ENCODE assay signal across 8 cellular contexts in the genomic region with DNA sequence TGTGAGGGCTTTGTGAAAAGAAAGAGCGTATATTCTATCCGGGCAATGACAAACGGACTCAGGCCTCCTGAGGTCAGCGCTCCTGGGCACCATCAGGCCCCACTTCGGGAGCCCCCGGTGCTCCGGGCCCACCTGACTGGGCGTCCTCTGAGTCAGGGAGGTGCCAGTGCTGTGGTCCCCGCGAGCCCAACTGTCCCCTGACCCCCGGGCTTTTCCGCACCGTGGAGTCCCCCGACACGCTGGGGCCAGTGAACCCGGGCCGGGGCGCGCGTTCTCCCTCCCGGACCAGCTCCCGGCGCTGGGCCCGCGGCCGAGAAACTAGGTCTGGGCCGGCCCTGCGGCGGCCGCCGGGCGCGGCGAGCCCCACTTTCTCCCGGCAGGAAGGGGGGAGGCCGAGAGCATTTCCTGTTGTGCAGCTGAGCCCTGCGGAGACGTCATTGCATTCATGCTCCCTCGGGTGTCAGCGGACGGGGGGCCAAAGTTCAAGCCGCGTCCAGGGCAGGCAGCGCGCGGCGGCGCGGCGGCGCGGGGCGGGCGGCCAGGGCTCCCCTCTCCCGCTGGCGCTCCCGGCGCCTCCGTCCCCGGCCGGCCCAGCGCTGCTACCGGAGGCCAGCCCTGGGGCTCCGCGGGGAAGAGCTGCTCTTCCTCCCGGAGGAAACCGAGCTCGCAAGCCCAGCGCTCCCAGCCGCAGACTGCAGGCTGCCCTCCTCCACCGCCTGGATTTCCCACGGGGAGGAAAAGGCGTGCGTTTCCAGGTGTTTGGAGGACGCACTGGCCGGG. TPM values are rescaled to one million over a fixed set of nuclear protein-coding genes. Genes with fewer than 3 reads are reported as not detected.
DNase-seq lines count a peak whose midpoint lies in the region; ATAC-seq and TF ChIP-seq lines count a peak whose summit lies in the region.

No MANE protein-coding gene starts in this region.

- no peaks in the 10 kb centered on the region for H3K9me3 Mint-ChIP-seq in naive thymus-derived CD8-positive, alpha-beta T cell

- H3K27ac Mint-ChIP-seq in naive thymus-derived CD8-positive, alpha-beta T cell, result peak overlapping the region; percentile 91 to 100 (median 98)

- H3K36me3 ChIP-seq in OCI-LY3 (replicated peaks; ENCODE audit: low read depth, low read length), result peaks cover 5% of the 10 kb centered on the region
- H3K36me3 ChIP-seq in subcutaneous abdominal adipose tissue (ENCODE audit: control insufficient read depth in 5 of 5, insufficient read depth in 5 of 5, low read length in 5 of 5), result no peaks in the 10 kb centered on the region

- H4K20me1 ChIP-seq in OCI-LY3 (ENCODE audit: insufficient read depth, low read length), result peaks cover 40% of the 10 kb centered on the region

- peaks cover 51% of the 10 kb centered on the region for H3K79me2 ChIP-seq in OCI-LY3 (ENCODE audit: low read length)

- peaks cover 25 to 72% (median 55%) of the 10 kb centered on the region in 4 donors for H3K4me1 Mint-ChIP-seq in naive thymus-derived CD8-positive, alpha-beta T cell

- H3K9ac ChIP-seq in OCI-LY3 (ENCODE audit: low read length) (peak overlapping the region; percentile 71), subcutaneous abdominal adipose tissue (ENCODE audit: low read length in 5 of 5) (peak overlapping the region; percentile 83 to 96 (median 84))

- peak overlapping the region; percentile 85 for H3K4me2 ChIP-seq in OCI-LY3 (ENCODE audit: low read length)

- no peaks in the 10 kb centered on the region for H3K9me3 ChIP-seq in OCI-LY3 (ENCODE audit: insufficient read depth, low read length)
- H3K9me3 ChIP-seq in subcutaneous abdominal adipose tissue (ENCODE audit: control insufficient read depth in 5 of 5, low read length in 5 of 5), result no peaks in the 10 kb centered on the region

- no peaks in the 10 kb centered on the region for H3K27me3 ChIP-seq in OCI-LY3 (ENCODE audit: low read depth, low read length)
- no peaks in the 10 kb centered on the region for H3K27me3 ChIP-seq in subcutaneous abdominal adipose tissue (ENCODE audit: control insufficient read depth in 5 of 5, insufficient read depth in 4 of 5, low read length in 5 of 5)

- DNase-seq in A172 (ENCODE audit: low spot score) (peak; percentile 61), fibroblast of peridontal ligament (ENCODE audit: extremely low read depth) (peak; percentile 76)
- DNase-seq in activated effector memory CD4-positive, alpha-beta T cell treated with Interleukin-2 at 50 U/mL for 16 hours, result peak; percentile 70
- DNase-seq in naive thymus-derived CD8-positive, alpha-beta T cell, result peak; percentile 66 to 94 (median 84)

- no peak for TF ChIP-seq CTCF in OCI-LY3 (IDR thresholded peaks at IDR 0.05; ENCODE audit: low read depth, low read length)

- peak; percentile 87 for ATAC-seq in GM18517 (IDR thresholded peaks at IDR 0.05; ENCODE audit: unreplicated experiment)
- ATAC-seq in HG02970 (IDR thresholded peaks at IDR 0.05; ENCODE audit: low FRiP score, unreplicated experiment), result peak; percentile 87
- peak; percentile 74 to 83 for ATAC-seq in naive thymus-derived CD8-positive, alpha-beta T cell

- H3K27me3 Mint-ChIP-seq in naive thymus-derived CD8-positive, alpha-beta T cell, result no peaks in the 10 kb centered on the region

- POLR2A ChIA-PET in naive thymus-derived CD8-positive, alpha-beta T cell (lab: Charles Lee), result interaction anchor here (0.6 to 6.8 kb wide), 25 partner anchors 9 to 780 kb away, joined by 3 to 128 read pairs (median 4); partner anchors contain the start of genes HIVEP2, NMBR and VTA1

- peak overlapping the region; percentile 72 to 99 (median 96) for H3K4me3 Mint-ChIP-seq in naive thymus-derived CD8-positive, alpha-beta T cell

- H3K4me1 ChIP-seq in OCI-LY3 (ENCODE audit: low read length), result peaks cover 11% of the 10 kb centered on the region
- H3K4me1 ChIP-seq in subcutaneous abdominal adipose tissue (ENCODE audit: control insufficient read depth in 5 of 5, insufficient read depth in 5 of 5, low read length in 5 of 5), result peaks cover 0 to 37% (median 35%) of the 10 kb centered on the region in 5 donors

- no peak overlapping the region for H3K27ac ChIP-seq in OCI-LY3 (ENCODE audit: low read length)
- peak overlapping the region; percentile 96 for H3K27ac ChIP-seq in subcutaneous abdominal adipose tissue (ENCODE audit: low read depth, low read length)

- peak overlapping the region; percentile 97 for H3K4me3 ChIP-seq in OCI-LY3 (ENCODE audit: low read length)
- peak overlapping the region; percentile 72 to 89 (median 79) for H3K4me3 ChIP-seq in subcutaneous abdominal adipose tissue (ENCODE audit: low read depth in 1 of 5, low read length in 5 of 5)

- H2AFZ ChIP-seq in OCI-LY3 (ENCODE audit: low read depth, low read length), result no peak overlapping the region

- peaks cover 0 to 6% (median 4%) of the 10 kb centered on the region in 3 donors for H3K36me3 Mint-ChIP-seq in naive thymus-derived CD8-positive, alpha-beta T cell

RNA-seq across cellular contexts. Expression of gene HIVEP2, which starts 18.3 kb away (rescaled TPM):
- total RNA-seq in A172 (2014; rRNA removed; shearing (Covaris generic)), result 3.4 and 5.6 TPM in 2 replicates
- 10 to 100 TPM; 84.8 to 99.2 TPM for total RNA-seq in naive thymus-derived CD8-positive, alpha-beta T cell
- 10 to 100 TPM in 2 of 3 donors, 1 to 10 TPM in 1; 6.5 to 17.1 (median 12.5) TPM for polyA plus RNA-seq in naive thymus-derived CD8-positive, alpha-beta T cell

Comparison
In these comparisons a context has a peak if more than half of its experiments do, and no peak if none do; other contexts are left out.
1. RNA of gene HIVEP2, which starts 18.3 kb away (total RNA-seq): 84.8 to 99.2 TPM in naive thymus-derived CD8-positive, alpha-beta T cell; 3.4 to 5.6 TPM in A172; every median in the first group is over 10 times any median in the second.
2. Peak in every context shown above with its lines, with median percentiles within 50 percentile points of each other: DNase-seq and ATAC-seq.